In genomic region chr7:133547981-133548380, GRCh38 we compare ENCODE assay signal across 9 cellular contexts.
"Had no signal": no experiment of that assay in that cellular context is flagged by ENCODE, and none has a peak within 500 bp of the region (broad histone marks: within the 10 kb centered on the region; RNA-seq: fewer than 3 reads in every experiment).

No MANE protein-coding gene starts in this region.

- H3K9ac ChIP-seq: GM23248, KMS-11 had no signal

- H3K4me2 ChIP-seq: KMS-11 had no signal

- H3K4me3 ChIP-seq: GM23248 had no signal

- H3K27ac ChIP-seq: GM23248, HL-60, KMS-11 had no signal

- ATAC-seq: HepG2 had no signal

- FAIRE-seq: HepG2 had no signal

- H2AFZ ChIP-seq: GM23248 had no signal

- DNase-seq: GM23248, GOT3, H9, HCEC 1CT, Karpas-422, KBM-7 had no signal
